In genomic region chr22:47027766-47028165, GRCh38 we compare ENCODE assay signal across 14 cellular contexts.
"Had no signal": no experiment of that assay in that cellular context is flagged by ENCODE, and none has a peak within 500 bp of the region (broad histone marks: within the 10 kb centered on the region; RNA-seq: fewer than 3 reads in every experiment).

No MANE protein-coding gene starts in this region.

- H3K4me3 ChIP-seq: testis had no signal

- H3K27ac ChIP-seq: brain microvascular endothelial cell had no signal

- H3K36me3 ChIP-seq: brain microvascular endothelial cell had no signal

- ATAC-seq: activated CD4-positive, CD25-positive, alpha-beta regulatory T cell treated with anti-CD3 and anti-CD28 coated beads, Interleukin-2, amount 50 U/mL, for 24 hours had no signal

- H3K27me3 ChIP-seq: brain microvascular endothelial cell, testis had no signal

- DNase-seq: activated CD8-positive, alpha-beta memory T cell treated with anti-CD3 and anti-CD28 coated beads for 24 hours; activated naive CD4-positive, alpha-beta T cell; activated naive CD8-positive, alpha-beta T cell treated with anti-CD3 and anti-CD28 coated beads, Interleukin-2, amount 10 ng/mL, durations not matched to agents 7 days and 5 days; anterior cingulate cortex; brain microvascular endothelial cell; central memory CD4-positive, alpha-beta T cell; foreskin melanocyte; glutamatergic neuron; nephron progenitor cell; occipital lobe; stimulated activated CD4-positive, alpha-beta T cell treated with anti-CD3 and anti-CD28 coated beads, Interleukin-15, amount 100 ng/mL, for 24 hours; stimulated activated CD4-positive, alpha-beta T cell treated with anti-CD3 and anti-CD28 coated beads, Interleukin-2, amount 100 ng/mL, for 48 hours; testis had no signal

- H3K9me3 ChIP-seq: testis had no signal
